23 cellular contexts compared by ENCODE assay signal in genomic region chr11:8277691-8278090, GRCh38. TPM values are rescaled to one million over a fixed set of nuclear protein-coding genes. Genes with fewer than 3 reads are reported as not detected.
DNase-seq lines count a peak whose midpoint lies in the region; ATAC-seq, FAIRE-seq and TF ChIP-seq lines count a peak whose summit lies in the region.
"Had no signal": no experiment of that assay in that cellular context is flagged by ENCODE, and none has a peak within 500 bp of the region (broad histone marks: within the 10 kb centered on the region; RNA-seq: fewer than 3 reads in every experiment).

No MANE protein-coding gene starts in this region.

- CTCF ChIA-PET in mammary epithelial cell (lab: Charles Lee; ENCODE audit: low non-redundant PET) = interaction anchor here (0.5 kb wide), 1 partner anchor 13 kb away, joined by 4 read pairs; no protein-coding TSS in a partner anchor

- no peak overlapping the region for H3K4me2 ChIP-seq in mammary epithelial cell (ENCODE audit: insufficient read depth, low read depth, low read length)
- H3K4me2 ChIP-seq: A549, GM23338 had no signal

- no peak overlapping the region for H3K4me3 ChIP-seq in mammary epithelial cell (replicated peaks in 1 of 3; ENCODE audit: insufficient read depth in 1 of 3, low read depth in 2 of 3, low read length in 3 of 3)
- H3K4me3 ChIP-seq: A549, GM12878, GM23338 had no signal

- BruUV-seq in mammary epithelial cell (replicated peaks; lab: Mats Ljungman, UMichigan) = no TSS peak

- intact Hi-C loops in CD14-positive monocyte (cut with micrococcal nuclease) (no loop called here), mammary epithelial cell (cut with micrococcal nuclease) (no loop called here), sciatic nerve (cut with DNase I) (no loop called here)

- TF ChIP-seq CTCF in CD14-positive monocyte (IDR thresholded peaks at IDR 0.05) (no peak), mammary epithelial cell (conservative IDR thresholded peaks at IDR 0.05 in 1 of 2, IDR thresholded peaks at IDR 0.05 in 1 of 2; ENCODE audit: extremely low read depth in 1 of 2, insufficient read depth in 1 of 2, low read depth in 1 of 2, low read length in 2 of 2) (no peak), D721Med (IDR thresholded peaks at IDR 0.05; ENCODE audit: insufficient read depth, missing control alignments) (no peak)

- no peak for ATAC-seq in sciatic nerve
- ATAC-seq in HG03354 (IDR thresholded peaks at IDR 0.05; ENCODE audit: poor library complexity, severe bottlenecking, unreplicated experiment) = no peak
- ATAC-seq: GM12878, GM23338 had no signal

- H3K4me1 ChIP-seq in mammary epithelial cell (ENCODE audit: insufficient read depth, low read length) = peaks cover 8% of the 10 kb centered on the region

- H3K27me3 ChIP-seq in mammary epithelial cell (ENCODE audit: insufficient read depth, low read length) = no peaks in the 10 kb centered on the region

- no peak overlapping the region for H3K4me3 Mint-ChIP-seq in CD14-positive monocyte
- H3K4me3 Mint-ChIP-seq: CD4-positive, alpha-beta memory T cell; GM23338 had no signal

- peak overlapping the region in 1 of 7 donors; percentile 45 for H3K27ac Mint-ChIP-seq in CD14-positive monocyte
- H3K27ac Mint-ChIP-seq: CD4-positive, alpha-beta memory T cell; GM23338 had no signal

- dilution Hi-C loops in mammary epithelial cell (cut with HindIII; ENCODE audit: low sequenced_read_pairs) = no loop called here

- no peaks in the 10 kb centered on the region for H3K4me1 Mint-ChIP-seq in CD14-positive monocyte
- H3K4me1 Mint-ChIP-seq: CD4-positive, alpha-beta memory T cell had no signal

- H3K79me2 ChIP-seq in mammary epithelial cell (ENCODE audit: insufficient read depth, low read length) = no peaks in the 10 kb centered on the region

- FAIRE-seq in D721Med (lab: Jason Lieb, UNC) = no peak
- FAIRE-seq: A549, GM12878, GM19239 had no signal

- H3K9me3 ChIP-seq in mammary epithelial cell (replicated peaks; ENCODE audit: insufficient read depth, low read length) = no peaks in the 10 kb centered on the region

- no peak overlapping the region for H2AFZ ChIP-seq in mammary epithelial cell (ENCODE audit: low read depth, low read length)
- H2AFZ ChIP-seq: GM23338 had no signal

- no peaks in the 10 kb centered on the region for H4K20me1 ChIP-seq in mammary epithelial cell (ENCODE audit: insufficient read depth, low read length)

- H3K36me3 Mint-ChIP-seq in CD14-positive monocyte = no peaks in the 10 kb centered on the region
- H3K36me3 Mint-ChIP-seq: CD4-positive, alpha-beta memory T cell had no signal

- H3K27me3 Mint-ChIP-seq in CD14-positive monocyte (ENCODE audit: low read depth in 3 of 3) = peaks cover 2 to 12% (median 7%) of the 10 kb centered on the region in 3 donors

- H3K9me3 Mint-ChIP-seq in CD14-positive monocyte = peaks cover 0 to 20% (median 0%) of the 10 kb centered on the region in 7 donors

- peak; percentile 27 for DNase-seq in CD14-positive monocyte (ENCODE audit: low spot score)
- DNase-seq in mammary epithelial cell = peak; percentile 48
- DNase-seq in islet precursor cell = peak; percentile 41
- peak; percentile 18 for DNase-seq in sciatic nerve (ENCODE audit: low spot score)
- no peak for DNase-seq in NCI-H226
- DNase-seq in D721Med (ENCODE audit: insufficient read length, low spot score) = no peak
- DNase-seq: Calu3; CD4-positive, alpha-beta memory T cell; DMS53; EL; MV-4-11; NCI-H1694 treated with DMSO at 0.1 percent for 48 hours; NCI-H2107; NCI-H510A treated with DMSO at 0.1 percent for 48 hours; NCI-H774; SHP77 had no signal

- no peak overlapping the region for H3K27ac ChIP-seq in mammary epithelial cell (ENCODE audit: insufficient read depth, low read depth, low read length)
- H3K27ac ChIP-seq: A549 had no signal

- H3K9ac ChIP-seq in mammary epithelial cell (ENCODE audit: insufficient read depth, low read length) = no peak overlapping the region

- WGBS in mammary epithelial cell (ENCODE audit: low coverage, missing lambda C conversion rate) = 0% methylated on average over 1 of the region's 7 CpGs

- in situ Hi-C loops in mammary epithelial cell (cut with MboI; ENCODE audit: low sequenced_read_pairs in 2 of 2) = no loop called here

- no peaks in the 10 kb centered on the region for H3K36me3 ChIP-seq in mammary epithelial cell (ENCODE audit: insufficient read depth, low read length)

RNA-seq across cellular contexts. Expression of gene LMO1, which starts 14.0 kb away (rescaled TPM):
- polyA plus RNA-seq in CD14-positive monocyte = not detected
- under 1 TPM; 0.17 to 0.54 TPM for total RNA-seq in mammary epithelial cell
- polyA plus RNA-seq in mammary epithelial cell = not detected
- not detected for polyA minus RNA-seq in mammary epithelial cell
- total RNA-seq in sciatic nerve = 0.62 TPM
- total RNA-seq: Calu3; CD4-positive, alpha-beta memory T cell; GM12878; GM23338; OCI-LY7 had no signal
- polyA plus RNA-seq: BJ; CD4-positive, alpha-beta memory T cell; GM12878 had no signal

Comparison
In these comparisons a context has a peak if more than half of its experiments do, and no peak if none do; other contexts are left out.
1. DNase-seq: peak in CD14-positive monocyte (single experiment), mammary epithelial cell (single experiment), islet precursor cell (single experiment) and sciatic nerve (single experiment); none in NCI-H226 (single experiment) and D721Med (single experiment).